Comparison of ENCODE assay signal across 8 cellular contexts in genomic region chr18:12376034-12376717, GRCh38. TPM values are rescaled to one million over a fixed set of nuclear protein-coding genes. Genes with fewer than 3 reads are reported as not detected.
DNase-seq lines count a peak whose midpoint lies in the region; ATAC-seq and TF ChIP-seq lines count a peak whose summit lies in the region.

No MANE protein-coding gene starts in this region.

- peak in 1 of 2 donors; percentile 0 for ATAC-seq in activated T-cell treated with anti-CD3 and anti-CD28 coated beads, Interleukin-2, amount 50 U/mL, for 4 hours
- ATAC-seq in HG03045 (IDR thresholded peaks at IDR 0.05; ENCODE audit: unreplicated experiment) = no peak
- no peak for ATAC-seq in GM21447 (IDR thresholded peaks at IDR 0.05; ENCODE audit: unreplicated experiment)

- H3K27ac Mint-ChIP-seq in progenitor cell of endocrine pancreas = peak overlapping the region; percentile 95

- peak overlapping the region; percentile 92 for H3K4me3 Mint-ChIP-seq in activated T-cell treated with anti-CD3 and anti-CD28 coated beads, Interleukin-2, amount 50 U/mL, for 4 hours
- H3K4me3 Mint-ChIP-seq in progenitor cell of endocrine pancreas (ENCODE audit: low read depth) = peak overlapping the region; percentile 85

- H3K36me3 Mint-ChIP-seq in activated T-cell treated with anti-CD3 and anti-CD28 coated beads, Interleukin-2, amount 50 U/mL, for 4 hours (ENCODE audit: insufficient read depth) = peaks cover 6% of the 10 kb centered on the region
- peaks cover 1% of the 10 kb centered on the region for H3K36me3 Mint-ChIP-seq in progenitor cell of endocrine pancreas (ENCODE audit: insufficient read depth)

- no peaks in the 10 kb centered on the region for H3K9me3 Mint-ChIP-seq in activated T-cell treated with anti-CD3 and anti-CD28 coated beads, Interleukin-2, amount 50 U/mL, for 4 hours
- H3K9me3 Mint-ChIP-seq in progenitor cell of endocrine pancreas (ENCODE audit: low read depth) = no peaks in the 10 kb centered on the region

- no peak for TF ChIP-seq CTCF in progenitor cell of endocrine pancreas (IDR thresholded peaks at IDR 0.05; ENCODE audit: unreplicated experiment)

- DNase-seq in GM03348 (ENCODE audit: low spot score) (peak; percentile 14), KG1 (lab: John Stamatoyannopoulos, UW) (peak; percentile 57), germinal center (ENCODE audit: low spot score) (peak; percentile 19), progenitor cell of endocrine pancreas (ENCODE audit: low spot score, unreplicated experiment) (no peak), iPS-NIHi7 (ENCODE audit: extremely low spot score) (no peak)
- DNase-seq in activated T-cell treated with anti-CD3 and anti-CD28 coated beads, Interleukin-2, amount 50 U/mL, for 4 hours = peak; percentile 6

- H3K27me3 Mint-ChIP-seq in activated T-cell treated with anti-CD3 and anti-CD28 coated beads, Interleukin-2, amount 50 U/mL, for 4 hours (ENCODE audit: low read depth) = no peaks in the 10 kb centered on the region
- H3K27me3 Mint-ChIP-seq in progenitor cell of endocrine pancreas = no peaks in the 10 kb centered on the region

- H3K4me1 Mint-ChIP-seq in activated T-cell treated with anti-CD3 and anti-CD28 coated beads, Interleukin-2, amount 50 U/mL, for 4 hours (ENCODE audit: low read depth) = peaks cover 51% of the 10 kb centered on the region
- peaks cover 27% of the 10 kb centered on the region for H3K4me1 Mint-ChIP-seq in progenitor cell of endocrine pancreas (ENCODE audit: low read depth)

RNA-seq across cellular contexts. Expression of gene AFG3L2, which starts 0.9 kb away (rescaled TPM):
- total RNA-seq in activated T-cell treated with anti-CD3 and anti-CD28 coated beads, Interleukin-2, amount 50 U/mL, for 4 hours = 10 to 100 TPM; 78.7 to 93.5 (median 88.3) TPM
- total RNA-seq in progenitor cell of endocrine pancreas = 44.6 and 44.8 TPM in 2 replicates

RNA-seq across cellular contexts. Expression of gene PRELID3A, which starts 31.6 kb away (rescaled TPM):
- 1 to 10 TPM; 1.8 to 4.3 (median 2.3) TPM for total RNA-seq in activated T-cell treated with anti-CD3 and anti-CD28 coated beads, Interleukin-2, amount 50 U/mL, for 4 hours
- 11.1 and 15.7 TPM in 2 replicates for total RNA-seq in progenitor cell of endocrine pancreas

Comparison
In these comparisons a context has a peak if more than half of its experiments do, and no peak if none do; other contexts are left out.
1. DNase-seq: peak in GM03348 (single experiment), KG1 (single experiment), activated T-cell treated with anti-CD3 and anti-CD28 coated beads, Interleukin-2, amount 50 U/mL, for 4 hours (single experiment) and germinal center (single experiment); none in progenitor cell of endocrine pancreas (single experiment) and iPS-NIHi7 (single experiment).